ENCODE assay signal across 1 cellular context in the genomic region with DNA sequence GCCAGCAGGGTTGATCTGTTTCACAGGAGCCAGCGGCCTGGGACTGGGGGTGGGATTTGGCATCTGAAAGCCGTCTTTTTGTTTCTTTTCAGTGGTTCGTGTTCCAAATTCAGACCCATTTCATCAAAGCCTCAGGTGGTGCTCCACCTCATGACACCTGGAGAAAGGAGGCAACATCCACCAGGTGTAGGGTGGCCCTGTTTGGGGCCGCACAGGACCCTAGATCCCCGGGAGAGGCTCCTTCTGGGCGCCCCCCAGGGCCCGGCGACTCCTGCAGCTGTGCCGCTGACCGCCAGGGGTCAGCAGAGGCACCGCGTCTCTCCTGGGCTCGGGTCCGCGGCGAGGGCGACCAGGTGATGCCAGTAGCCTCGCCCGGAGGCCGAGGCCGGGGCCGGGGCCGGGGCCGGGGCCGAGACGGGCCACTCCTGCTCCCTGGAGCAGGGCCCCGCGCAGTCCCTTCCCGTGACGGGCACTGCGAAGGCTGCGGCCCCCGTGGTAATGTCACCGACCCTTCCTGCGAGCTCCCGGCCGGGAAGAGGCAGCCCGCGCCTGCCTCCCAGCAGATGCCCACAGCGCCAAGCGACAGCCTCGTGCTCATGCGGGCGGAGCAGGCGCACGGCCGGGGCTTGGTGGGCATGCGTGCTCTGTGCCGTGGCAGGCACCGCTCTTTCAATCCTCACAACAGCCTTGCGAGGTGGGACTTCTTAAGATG.
A peak's percentile ranks its signal among the peaks of the same experiment; 100 is the strongest.
TF ChIP-seq lines count a peak whose summit lies in the region.

No MANE protein-coding gene starts in this region.

TF ChIP-seq in IMR-90, 13 proteins besides CTCF, POLR2A, EP300 and RAD21:
- TF ChIP-seq MAZ (IDR thresholded peaks at IDR 0.05; ENCODE audit: borderline replicate concordance, low read depth, low read length): no peak
- TF ChIP-seq CHD1 (IDR thresholded peaks at IDR 0.05; ENCODE audit: low read depth, low read length): no peak
- peak; percentile 41; the same call in 1 of the 2 replicates for TF ChIP-seq SMC3 (IDR thresholded peaks at IDR 0.05; ENCODE audit: low read depth, low read length)
- TF ChIP-seq NFE2L2 (IDR thresholded peaks at IDR 0.05; ENCODE audit: low read depth, low read length): no peak
- no peak for TF ChIP-seq ELK1 (IDR thresholded peaks at IDR 0.05; ENCODE audit: borderline replicate concordance, low read depth, low read length)
- TF ChIP-seq BHLHE40 (IDR thresholded peaks at IDR 0.05; ENCODE audit: low read depth, low read length): no peak
- TF ChIP-seq RCOR1 (IDR thresholded peaks at IDR 0.05; ENCODE audit: insufficient replicate concordance, low read length): no peak
